Comparison of ENCODE assay signal across 19 cellular contexts in genomic region chr10:72561745-72562166, GRCh38.
DNase-seq lines count a peak whose midpoint lies in the region; ATAC-seq, FAIRE-seq and TF ChIP-seq lines count a peak whose summit lies in the region.
"Had no signal": no experiment of that assay in that cellular context is flagged by ENCODE, and none has a peak within 500 bp of the region (broad histone marks: within the 10 kb centered on the region; RNA-seq: fewer than 3 reads in every experiment).

No MANE protein-coding gene starts in this region.

- no peaks in the 10 kb centered on the region for H3K79me2 ChIP-seq in GM12878 (ENCODE audit: control insufficient read depth, insufficient read depth, low read length)

- H3K4me2 ChIP-seq in GM12878 (ENCODE audit: control insufficient read depth, insufficient read depth) = peak overlapping the region; percentile 49
- H3K4me2 ChIP-seq: BLaER1 had no signal

- TF ChIP-seq CTCF in GM12878 (IDR thresholded peaks at IDR 0.05 in 2 of 3, conservative IDR thresholded peaks at IDR 0.05 in 1 of 3; ENCODE audit: control insufficient read depth in 2 of 3, extremely low read depth in 1 of 3, insufficient read depth in 1 of 3, low read depth in 3 of 3, low read length in 3 of 3) (no peak), adrenal gland (IDR thresholded peaks at IDR 0.05) (no peak)

- FAIRE-seq in GM12878 (lab: Jason Lieb, UNC) = no peak

- CTCF ChIA-PET in GM12878 (lab: Yijun Ruan, JAX) = interaction anchor here (1.2 to 1.4 kb wide), 2 partner anchors 27 to 198 kb away, joined by 4 read pairs; no protein-coding TSS in a partner anchor

- no peaks in the 10 kb centered on the region for H3K9me3 ChIP-seq in GM12878 (replicated peaks; ENCODE audit: control insufficient read depth, insufficient read depth, low read length)
- H3K9me3 ChIP-seq in adrenal gland (replicated peaks in 1 of 3) = no peaks in the 10 kb centered on the region

- no peaks in the 10 kb centered on the region for H4K20me1 ChIP-seq in GM12878 (ENCODE audit: control insufficient read depth, insufficient read depth)
- H4K20me1 ChIP-seq: BLaER1 had no signal

- 0 out of 4 replicates have a peak, but pooled peaks of 1 of the 2 experiments have one; percentile 56 for TF ChIP-seq EP300 in GM12878 (IDR thresholded peaks at IDR 0.05; ENCODE audit: borderline replicate concordance in 1 of 2, control insufficient read depth in 1 of 2, low read depth in 2 of 2, low read length in 2 of 2)

- WGBS in GM12878 (ENCODE audit: insufficient coverage, insufficient replicate concordance, low lambda C conversion rate, missing lambda C conversion rate) = 4% methylated on average over 3 of the region's 3 CpGs
- WGBS in adrenal gland, 4 donors = 79 to 83% (median 80%) methylated on average over 3 of the region's 3 CpGs

- H3K9ac ChIP-seq in GM12878 (ENCODE audit: control insufficient read depth, insufficient read depth, low read length) = no peak overlapping the region
- H3K9ac ChIP-seq: BLaER1 had no signal

- peaks cover 0 to 4% of the 10 kb centered on the region in 2 experiments; a peak in 2 of 4 replicates for H3K36me3 ChIP-seq in GM12878 (ENCODE audit: control insufficient read depth in 2 of 2, insufficient read depth in 2 of 2, low read length in 1 of 2)
- peaks cover 0 to 7% of the 10 kb centered on the region in 2 donors for H3K36me3 ChIP-seq in adrenal gland (replicated peaks in 1 of 2)

- no peak overlapping the region; the same call in 1 of the 2 replicates for H3K4me3 ChIP-seq in GM12878
- no peak overlapping the region for H3K4me3 ChIP-seq in adrenal gland
- H3K4me3 ChIP-seq: BLaER1 had no signal

- DNase-seq in GM12878 (ENCODE audit: low read depth, low spot score) (peak; percentile 56), NCI-H226 (no peak), adrenal gland (no peak)
- DNase-seq: central memory CD4-positive, alpha-beta T cell; effector memory CD4-positive, alpha-beta T cell; islet precursor cell; mesenchymal stem cell; NCI-H2081 treated with DMSO at 0.1 percent for 48 hours; NCI-H526; nephron progenitor cell; stimulated activated naive CD8-positive, alpha-beta T cell treated with anti-CD3 and anti-CD28 coated beads, Interleukin-15, amount 100 ng/mL, for 72 hours; WERI-Rb-1 had no signal

- in situ Hi-C loops in GM12878 (cut with MboI) = no loop called here

- H3K4me1 ChIP-seq in GM12878 (ENCODE audit: control insufficient read depth, insufficient read depth, low read length) (peaks cover 24% of the 10 kb centered on the region), adrenal gland (replicated peaks in 1 of 2) (peaks cover 4 to 7% of the 10 kb centered on the region in 2 donors)
- H3K4me1 ChIP-seq: BLaER1 had no signal

- TF ChIP-seq POLR2A in GM12878 (IDR thresholded peaks at IDR 0.05; ENCODE audit: low read depth, low read length) = no peak
- TF ChIP-seq POLR2A in adrenal gland (IDR thresholded peaks at IDR 0.05) = no peak

- TF ChIP-seq RAD21 in GM12878 (IDR thresholded peaks at IDR 0.05; ENCODE audit: insufficient read depth, low read depth, low read length) = no peak

- intact Hi-C loops in GM12878 (cut with micrococcal nuclease; ENCODE audit: unreplicated experiment) = loop anchor here (10.0 kb wide), 1 partner anchor 133 kb away; the partner anchor contains the start of gene MCU
- intact Hi-C loops in adrenal gland (cut with DNase I) = no loop called here

- no peak overlapping the region for H2AFZ ChIP-seq in GM12878 (ENCODE audit: control insufficient read depth, low read depth, low read length)

- no peaks in the 10 kb centered on the region for H3K27me3 ChIP-seq in GM12878 (replicated peaks in 1 of 2; ENCODE audit: control insufficient read depth in 2 of 2, insufficient read depth in 2 of 2, low read length in 1 of 2)
- no peaks in the 10 kb centered on the region for H3K27me3 ChIP-seq in adrenal gland
- H3K27me3 ChIP-seq: BLaER1 had no signal

- ATAC-seq in GM18498 (IDR thresholded peaks at IDR 0.05; ENCODE audit: unreplicated experiment) (peak; percentile 67), GM19351 (IDR thresholded peaks at IDR 0.05; ENCODE audit: unreplicated experiment) (peak; percentile 68), HG03159 (IDR thresholded peaks at IDR 0.05; ENCODE audit: unreplicated experiment) (peak; percentile 60), GM12878 (peak; percentile 85), HG03571 (IDR thresholded peaks at IDR 0.05; ENCODE audit: unreplicated experiment) (no peak)
- no peak for ATAC-seq in activated CD4-positive, CD25-positive, alpha-beta regulatory T cell treated with anti-CD3 and anti-CD28 coated beads, Interleukin-2, amount 50 U/mL, for 24 hours
- ATAC-seq: Panc1; stimulated activated naive CD8-positive, alpha-beta T cell treated with anti-CD3 and anti-CD28 coated beads, Interleukin-15, amount 100 ng/mL, for 72 hours had no signal

- POLR2A ChIA-PET in GM12878 (lab: Charles Lee) = interaction anchor here (0.6 to 0.8 kb wide), 8 partner anchors 12 to 1365 kb away, joined by 3 to 7 read pairs (median 4); no protein-coding TSS in a partner anchor

- RAD21 ChIA-PET in GM12878 (lab: Charles Lee; ENCODE audit: unreplicated experiment) = interaction anchor here (0.6 to 1.1 kb wide), 3 partner anchors 33 to 199 kb away, joined by 3 to 4 read pairs (median 3); partner anchors contain the start of gene MICU1

- H3K27ac ChIP-seq in GM12878 (ENCODE audit: control insufficient read depth, insufficient read depth) (no peak overlapping the region), adrenal gland (peak overlapping the region in 2 of 5 donors; percentile 38 to 66)
- H3K27ac ChIP-seq: BLaER1, WERI-Rb-1 had no signal

- SMC1A ChIA-PET in GM12878 (lab: Charles Lee; ENCODE audit: uncharacterized antibody, unreplicated experiment) = interaction anchor here (0.7 to 1.3 kb wide), 2 partner anchors 17 to 177 kb away, joined by 3 read pairs; no protein-coding TSS in a partner anchor

- no TSS peak for BruUV-seq in GM12878 (replicated peaks; lab: Mats Ljungman, UMichigan)

TF ChIP-seq in GM12878, 131 proteins besides CTCF, POLR2A, EP300 and RAD21 (continues in another document):
- TF ChIP-seq ZZZ3 (IDR thresholded peaks at IDR 0.05; ENCODE audit: control insufficient read depth, insufficient read length, low read depth) (no peak), GATAD2B (conservative IDR thresholded peaks at IDR 0.05; ENCODE audit: low read depth) (no peak), DPF2 (IDR thresholded peaks at IDR 0.05) (no peak), MTA2 (IDR thresholded peaks at IDR 0.05; ENCODE audit: low read depth) (peak; percentile 76), NR2C2 (IDR thresholded peaks at IDR 0.05; ENCODE audit: borderline replicate concordance, control insufficient read depth, insufficient read length, low read depth) (no peak), JUNB (IDR thresholded peaks at IDR 0.05) (peak; percentile 71), ZBTB11 (CRISPR knock-in tag; IDR thresholded peaks at IDR 0.05) (no peak), NR2F1 (conservative IDR thresholded peaks at IDR 0.05) (no peak), POLR2AphosphoS2 (IDR thresholded peaks at IDR 0.05; ENCODE audit: low read depth, low read length) (no peak), ZNF384 (IDR thresholded peaks at IDR 0.05; ENCODE audit: borderline replicate concordance, low read depth, low read length) (peak; percentile 93), ATF7 (IDR thresholded peaks at IDR 0.05; ENCODE audit: low read depth) (peak; percentile 82), RELB (IDR thresholded peaks at IDR 0.05; ENCODE audit: low read depth) (peak; percentile 26; the same call in 1 of the 2 replicates), BRCA1 (IDR thresholded peaks at IDR 0.05; ENCODE audit: low read depth, low read length) (no peak), MYB (IDR thresholded peaks at IDR 0.05; ENCODE audit: borderline replicate concordance, low read depth, low read length) (no peak), BHLHE40 (IDR thresholded peaks at IDR 0.05; ENCODE audit: borderline replicate concordance in 1 of 2, low read depth in 2 of 2, low read length in 1 of 2) (no peak), BACH1 (IDR thresholded peaks at IDR 0.05; ENCODE audit: borderline replicate concordance) (no peak)

Comparison
In these comparisons a context has a peak if more than half of its experiments do, and no peak if none do; other contexts are left out.
1. ATAC-seq: peak in GM18498 (single experiment), GM19351 (single experiment), HG03159 (single experiment) and GM12878 (single experiment); none in activated CD4-positive, CD25-positive, alpha-beta regulatory T cell treated with anti-CD3 and anti-CD28 coated beads, Interleukin-2, amount 50 U/mL, for 24 hours (0 of 2) and HG03571 (single experiment).